1 cellular context compared by ENCODE assay signal in the genomic region with DNA sequence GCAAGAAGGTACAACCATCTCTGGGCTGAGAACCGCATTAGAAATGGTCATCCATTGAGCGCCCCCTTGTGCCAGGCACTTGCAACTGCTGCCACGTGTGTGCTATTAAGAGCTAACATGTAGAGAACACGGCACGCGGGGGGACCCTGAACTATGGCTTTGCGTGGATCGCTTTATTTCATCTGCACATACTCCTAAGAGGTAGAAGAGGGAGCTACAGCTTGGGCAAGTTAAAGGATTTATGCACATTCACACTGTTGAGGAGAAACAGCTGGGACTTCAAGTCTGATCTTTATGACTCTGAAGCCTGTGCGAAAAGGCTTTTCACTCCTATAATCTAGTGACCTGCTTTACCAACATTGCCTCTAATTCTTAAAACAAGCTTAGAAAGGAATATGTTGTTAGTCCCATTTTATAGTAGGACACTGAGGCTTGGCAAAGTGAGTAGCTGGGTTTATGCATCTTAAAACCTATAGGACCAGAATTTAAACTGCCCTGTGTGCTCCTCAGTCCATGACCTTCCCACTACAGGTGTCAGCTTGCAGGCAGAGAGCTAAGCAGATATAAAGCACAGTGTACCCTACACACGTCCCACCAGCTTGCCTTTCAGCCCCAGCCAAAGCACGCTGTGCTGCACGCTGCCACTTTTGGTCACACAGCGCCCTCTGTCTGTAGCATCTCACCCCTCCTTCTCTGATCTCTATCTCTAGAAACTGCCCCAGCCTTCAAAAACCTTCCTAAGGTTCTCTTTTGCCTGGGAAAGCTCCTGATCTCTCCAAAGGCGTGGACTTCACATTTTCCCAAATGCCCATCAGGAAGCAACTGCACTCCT.
TF ChIP-seq lines count a peak whose summit lies in the region.

No MANE protein-coding gene starts in this region.

TF ChIP-seq in K562, 482 proteins besides CTCF, POLR2A, EP300 and RAD21 (continued from another document and continues in another):
- TF ChIP-seq, protein P1, sequence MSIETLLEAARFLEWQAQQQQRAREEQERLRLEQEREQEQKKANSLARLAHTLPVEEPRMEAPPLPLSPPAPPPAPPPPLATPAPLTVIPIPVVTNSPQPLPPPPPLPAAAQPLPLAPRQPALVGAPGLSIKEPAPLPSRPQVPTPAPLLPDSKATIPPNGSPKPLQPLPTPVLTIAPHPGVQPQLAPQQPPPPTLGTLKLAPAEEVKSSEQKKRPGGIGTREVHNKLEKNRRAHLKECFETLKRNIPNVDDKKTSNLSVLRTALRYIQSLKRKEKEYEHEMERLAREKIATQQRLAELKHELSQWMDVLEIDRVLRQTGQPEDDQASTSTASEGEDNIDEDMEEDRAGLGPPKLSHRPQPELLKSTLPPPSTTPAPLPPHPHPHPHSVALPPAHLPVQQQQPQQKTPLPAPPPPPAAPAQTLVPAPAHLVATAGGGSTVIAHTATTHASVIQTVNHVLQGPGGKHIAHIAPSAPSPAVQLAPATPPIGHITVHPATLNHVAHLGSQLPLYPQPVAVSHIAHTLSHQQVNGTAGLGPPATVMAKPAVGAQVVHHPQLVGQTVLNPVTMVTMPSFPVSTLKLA (conservative IDR thresholded peaks at IDR 0.05): peak; percentile 83 to 87
- TF ChIP-seq NR2C2 (CRISPR knock-in tag; IDR thresholded peaks at IDR 0.05): no peak
- no peak for TF ChIP-seq NR2C2 (tag; IDR thresholded peaks at IDR 0.05)
- no peak for TF ChIP-seq ZNF23 (CRISPR knock-in tag; IDR thresholded peaks at IDR 0.05)
- TF ChIP-seq L3MBTL2 (IDR thresholded peaks at IDR 0.05): peak; percentile 61
- TF ChIP-seq ZBTB1 (CRISPR knock-in tag; IDR thresholded peaks at IDR 0.05; ENCODE audit: borderline replicate concordance, low read depth): 0 out of 2 replicates have a peak, but pooled peaks have one; percentile 28
- no peak for TF ChIP-seq FIP1L1 (IDR thresholded peaks at IDR 0.05; ENCODE audit: low read depth, low read length, poor library complexity, severe bottlenecking)
- TF ChIP-seq, protein P2, sequence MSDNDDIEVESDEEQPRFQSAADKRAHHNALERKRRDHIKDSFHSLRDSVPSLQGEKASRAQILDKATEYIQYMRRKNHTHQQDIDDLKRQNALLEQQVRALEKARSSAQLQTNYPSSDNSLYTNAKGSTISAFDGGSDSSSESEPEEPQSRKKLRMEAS (CRISPR knock-in tag; IDR thresholded peaks at IDR 0.05): peak; percentile 86
- no peak for TF ChIP-seq ZNF253 (CRISPR knock-in tag; conservative IDR thresholded peaks at IDR 0.05)
- no peak for TF ChIP-seq HEY1 (CRISPR knock-in tag; IDR thresholded peaks at IDR 0.05; ENCODE audit: borderline replicate concordance)
- no peak for TF ChIP-seq SNIP1 (IDR thresholded peaks at IDR 0.05; ENCODE audit: low read depth)
- no peak for TF ChIP-seq SIX5 (IDR thresholded peaks at IDR 0.05; ENCODE audit: borderline replicate concordance in 1 of 2, insufficient read depth in 1 of 2, low read depth in 1 of 2, low read length in 2 of 2)
- TF ChIP-seq, protein P3, sequence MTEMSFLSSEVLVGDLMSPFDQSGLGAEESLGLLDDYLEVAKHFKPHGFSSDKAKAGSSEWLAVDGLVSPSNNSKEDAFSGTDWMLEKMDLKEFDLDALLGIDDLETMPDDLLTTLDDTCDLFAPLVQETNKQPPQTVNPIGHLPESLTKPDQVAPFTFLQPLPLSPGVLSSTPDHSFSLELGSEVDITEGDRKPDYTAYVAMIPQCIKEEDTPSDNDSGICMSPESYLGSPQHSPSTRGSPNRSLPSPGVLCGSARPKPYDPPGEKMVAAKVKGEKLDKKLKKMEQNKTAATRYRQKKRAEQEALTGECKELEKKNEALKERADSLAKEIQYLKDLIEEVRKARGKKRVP (CRISPR knock-in tag; IDR thresholded peaks at IDR 0.05): no peak
- no peak for TF ChIP-seq ATF1 (CRISPR knock-in tag; IDR thresholded peaks at IDR 0.05)
- TF ChIP-seq ATF1 (tag; IDR thresholded peaks at IDR 0.05): 0 out of 2 replicates have a peak, but pooled peaks have one; percentile 27
- TF ChIP-seq, protein P4, sequence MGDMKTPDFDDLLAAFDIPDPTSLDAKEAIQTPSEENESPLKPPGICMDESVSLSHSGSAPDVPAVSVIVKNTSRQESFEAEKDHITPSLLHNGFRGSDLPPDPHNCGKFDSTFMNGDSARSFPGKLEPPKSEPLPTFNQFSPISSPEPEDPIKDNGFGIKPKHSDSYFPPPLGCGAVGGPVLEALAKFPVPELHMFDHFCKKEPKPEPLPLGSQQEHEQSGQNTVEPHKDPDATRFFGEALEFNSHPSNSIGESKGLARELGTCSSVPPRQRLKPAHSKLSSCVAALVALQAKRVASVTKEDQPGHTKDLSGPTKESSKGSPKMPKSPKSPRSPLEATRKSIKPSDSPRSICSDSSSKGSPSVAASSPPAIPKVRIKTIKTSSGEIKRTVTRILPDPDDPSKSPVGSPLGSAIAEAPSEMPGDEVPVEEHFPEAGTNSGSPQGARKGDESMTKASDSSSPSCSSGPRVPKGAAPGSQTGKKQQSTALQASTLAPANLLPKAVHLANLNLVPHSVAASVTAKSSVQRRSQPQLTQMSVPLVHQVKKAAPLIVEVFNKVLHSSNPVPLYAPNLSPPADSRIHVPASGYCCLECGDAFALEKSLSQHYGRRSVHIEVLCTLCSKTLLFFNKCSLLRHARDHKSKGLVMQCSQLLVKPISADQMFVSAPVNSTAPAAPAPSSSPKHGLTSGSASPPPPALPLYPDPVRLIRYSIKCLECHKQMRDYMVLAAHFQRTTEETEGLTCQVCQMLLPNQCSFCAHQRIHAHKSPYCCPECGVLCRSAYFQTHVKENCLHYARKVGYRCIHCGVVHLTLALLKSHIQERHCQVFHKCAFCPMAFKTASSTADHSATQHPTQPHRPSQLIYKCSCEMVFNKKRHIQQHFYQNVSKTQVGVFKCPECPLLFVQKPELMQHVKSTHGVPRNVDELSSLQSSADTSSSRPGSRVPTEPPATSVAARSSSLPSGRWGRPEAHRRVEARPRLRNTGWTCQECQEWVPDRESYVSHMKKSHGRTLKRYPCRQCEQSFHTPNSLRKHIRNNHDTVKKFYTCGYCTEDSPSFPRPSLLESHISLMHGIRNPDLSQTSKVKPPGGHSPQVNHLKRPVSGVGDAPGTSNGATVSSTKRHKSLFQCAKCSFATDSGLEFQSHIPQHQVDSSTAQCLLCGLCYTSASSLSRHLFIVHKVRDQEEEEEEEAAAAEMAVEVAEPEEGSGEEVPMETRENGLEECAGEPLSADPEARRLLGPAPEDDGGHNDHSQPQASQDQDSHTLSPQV (IDR thresholded peaks at IDR 0.05): peak; percentile 53
- TF ChIP-seq RAD51 (IDR thresholded peaks at IDR 0.05; ENCODE audit: borderline replicate concordance, low read depth): no peak; the same call in 1 of the 2 replicates
- TF ChIP-seq DDX20 (tag; IDR thresholded peaks at IDR 0.05; ENCODE audit: low read depth): no peak
- no peak for TF ChIP-seq BRF1 (IDR thresholded peaks at IDR 0.05; ENCODE audit: borderline replicate concordance, extremely low read depth, insufficient read length)
- no peak for TF ChIP-seq ZNF780A (CRISPR knock-in tag; IDR thresholded peaks at IDR 0.05)
- TF ChIP-seq GABPB2 (CRISPR knock-in tag; conservative IDR thresholded peaks at IDR 0.05): no peak
- no peak for TF ChIP-seq ZNF408 (CRISPR knock-in tag; IDR thresholded peaks at IDR 0.05; ENCODE audit: low read depth)
- TF ChIP-seq ARNT (IDR thresholded peaks at IDR 0.05): peak in 1 of 2 experiments; percentile 64; a peak in 2 of 4 replicates
- TF ChIP-seq HMG20A (CRISPR knock-in tag; conservative IDR thresholded peaks at IDR 0.05): no peak
- no peak for TF ChIP-seq KDM2B (CRISPR knock-in tag; IDR thresholded peaks at IDR 0.05)
- TF ChIP-seq, protein P5, sequence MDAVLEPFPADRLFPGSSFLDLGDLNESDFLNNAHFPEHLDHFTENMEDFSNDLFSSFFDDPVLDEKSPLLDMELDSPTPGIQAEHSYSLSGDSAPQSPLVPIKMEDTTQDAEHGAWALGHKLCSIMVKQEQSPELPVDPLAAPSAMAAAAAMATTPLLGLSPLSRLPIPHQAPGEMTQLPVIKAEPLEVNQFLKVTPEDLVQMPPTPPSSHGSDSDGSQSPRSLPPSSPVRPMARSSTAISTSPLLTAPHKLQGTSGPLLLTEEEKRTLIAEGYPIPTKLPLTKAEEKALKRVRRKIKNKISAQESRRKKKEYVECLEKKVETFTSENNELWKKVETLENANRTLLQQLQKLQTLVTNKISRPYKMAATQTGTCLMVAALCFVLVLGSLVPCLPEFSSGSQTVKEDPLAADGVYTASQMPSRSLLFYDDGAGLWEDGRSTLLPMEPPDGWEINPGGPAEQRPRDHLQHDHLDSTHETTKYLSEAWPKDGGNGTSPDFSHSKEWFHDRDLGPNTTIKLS (IDR thresholded peaks at IDR 0.05; ENCODE audit: borderline replicate concordance, low read depth): peak; percentile 78; the same call in 1 of the 2 replicates
- TF ChIP-seq POLR2AphosphoS2 (IDR thresholded peaks at IDR 0.05; ENCODE audit: low read length): no peak
- TF ChIP-seq KLF10 (CRISPR knock-in tag; IDR thresholded peaks at IDR 0.05): no peak
- TF ChIP-seq JUND (IDR thresholded peaks at IDR 0.05; ENCODE audit: borderline replicate concordance, low read depth, low read length): 0 out of 2 replicates have a peak, but pooled peaks have one; percentile 36
- TF ChIP-seq JUND (tag; IDR thresholded peaks at IDR 0.05; ENCODE audit: borderline replicate concordance, low read depth, low read length): no peak; the same call in 2 of the 3 replicates
- TF ChIP-seq ELF2 (CRISPR knock-in tag; IDR thresholded peaks at IDR 0.05): no peak
- no peak for TF ChIP-seq HDAC1 (IDR thresholded peaks at IDR 0.05)
- TF ChIP-seq ZNF239 (CRISPR knock-in tag; IDR thresholded peaks at IDR 0.05): no peak
- TF ChIP-seq MXI1 (IDR thresholded peaks at IDR 0.05; ENCODE audit: low read depth, low read length): peak; percentile 36; the same call in 1 of the 2 replicates
- no peak for TF ChIP-seq HSF4 (CRISPR knock-in tag; IDR thresholded peaks at IDR 0.05; ENCODE audit: borderline replicate concordance)
- TF ChIP-seq BACH1 (tag; IDR thresholded peaks at IDR 0.05): no peak
- TF ChIP-seq ZNF57 (CRISPR knock-in tag; IDR thresholded peaks at IDR 0.05): no peak
- TF ChIP-seq PCBP2 (IDR thresholded peaks at IDR 0.05; ENCODE audit: low read depth, low read length, poor library complexity, severe bottlenecking): no peak
- TF ChIP-seq YY1 (IDR thresholded peaks at IDR 0.05; ENCODE audit: borderline replicate concordance in 1 of 3, control insufficient read depth in 1 of 3, extremely low read depth in 1 of 3, insufficient read depth in 3 of 3, insufficient read length in 1 of 3, insufficient replicate concordance in 2 of 3, low read depth in 1 of 3, low read length in 2 of 3): peak in 2 of 3 experiments; percentile 15 to 35
- no peak for TF ChIP-seq MAFK (IDR thresholded peaks at IDR 0.05; ENCODE audit: low read length)
- TF ChIP-seq CC2D1A (IDR thresholded peaks at IDR 0.05): peak; percentile 80
- TF ChIP-seq EZH2 (IDR thresholded peaks at IDR 0.05; ENCODE audit: borderline replicate concordance, low read depth, low read length): no peak
- no peak for TF ChIP-seq ZKSCAN8 (CRISPR knock-in tag; IDR thresholded peaks at IDR 0.05)
- no peak for TF ChIP-seq ZNF263 (CRISPR knock-in tag; IDR thresholded peaks at IDR 0.05; ENCODE audit: borderline replicate concordance)
- TF ChIP-seq TCF7L2 (IDR thresholded peaks at IDR 0.05; ENCODE audit: low read depth, low read length): no peak
- TF ChIP-seq HDAC2 (IDR thresholded peaks at IDR 0.05): no peak
- TF ChIP-seq ZNF197 (CRISPR knock-in tag; IDR thresholded peaks at IDR 0.05; ENCODE audit: low read depth): no peak
- TF ChIP-seq, protein P6, sequence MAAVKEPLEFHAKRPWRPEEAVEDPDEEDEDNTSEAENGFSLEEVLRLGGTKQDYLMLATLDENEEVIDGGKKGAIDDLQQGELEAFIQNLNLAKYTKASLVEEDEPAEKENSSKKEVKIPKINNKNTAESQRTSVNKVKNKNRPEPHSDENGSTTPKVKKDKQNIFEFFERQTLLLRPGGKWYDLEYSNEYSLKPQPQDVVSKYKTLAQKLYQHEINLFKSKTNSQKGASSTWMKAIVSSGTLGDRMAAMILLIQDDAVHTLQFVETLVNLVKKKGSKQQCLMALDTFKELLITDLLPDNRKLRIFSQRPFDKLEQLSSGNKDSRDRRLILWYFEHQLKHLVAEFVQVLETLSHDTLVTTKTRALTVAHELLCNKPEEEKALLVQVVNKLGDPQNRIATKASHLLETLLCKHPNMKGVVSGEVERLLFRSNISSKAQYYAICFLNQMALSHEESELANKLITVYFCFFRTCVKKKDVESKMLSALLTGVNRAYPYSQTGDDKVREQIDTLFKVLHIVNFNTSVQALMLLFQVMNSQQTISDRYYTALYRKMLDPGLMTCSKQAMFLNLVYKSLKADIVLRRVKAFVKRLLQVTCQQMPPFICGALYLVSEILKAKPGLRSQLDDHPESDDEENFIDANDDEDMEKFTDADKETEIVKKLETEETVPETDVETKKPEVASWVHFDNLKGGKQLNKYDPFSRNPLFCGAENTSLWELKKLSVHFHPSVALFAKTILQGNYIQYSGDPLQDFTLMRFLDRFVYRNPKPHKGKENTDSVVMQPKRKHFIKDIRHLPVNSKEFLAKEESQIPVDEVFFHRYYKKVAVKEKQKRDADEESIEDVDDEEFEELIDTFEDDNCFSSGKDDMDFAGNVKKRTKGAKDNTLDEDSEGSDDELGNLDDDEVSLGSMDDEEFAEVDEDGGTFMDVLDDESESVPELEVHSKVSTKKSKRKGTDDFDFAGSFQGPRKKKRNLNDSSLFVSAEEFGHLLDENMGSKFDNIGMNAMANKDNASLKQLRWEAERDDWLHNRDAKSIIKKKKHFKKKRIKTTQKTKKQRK (IDR thresholded peaks at IDR 0.05; ENCODE audit: borderline replicate concordance, low read depth, low read length): no peak
- TF ChIP-seq, protein P7, sequence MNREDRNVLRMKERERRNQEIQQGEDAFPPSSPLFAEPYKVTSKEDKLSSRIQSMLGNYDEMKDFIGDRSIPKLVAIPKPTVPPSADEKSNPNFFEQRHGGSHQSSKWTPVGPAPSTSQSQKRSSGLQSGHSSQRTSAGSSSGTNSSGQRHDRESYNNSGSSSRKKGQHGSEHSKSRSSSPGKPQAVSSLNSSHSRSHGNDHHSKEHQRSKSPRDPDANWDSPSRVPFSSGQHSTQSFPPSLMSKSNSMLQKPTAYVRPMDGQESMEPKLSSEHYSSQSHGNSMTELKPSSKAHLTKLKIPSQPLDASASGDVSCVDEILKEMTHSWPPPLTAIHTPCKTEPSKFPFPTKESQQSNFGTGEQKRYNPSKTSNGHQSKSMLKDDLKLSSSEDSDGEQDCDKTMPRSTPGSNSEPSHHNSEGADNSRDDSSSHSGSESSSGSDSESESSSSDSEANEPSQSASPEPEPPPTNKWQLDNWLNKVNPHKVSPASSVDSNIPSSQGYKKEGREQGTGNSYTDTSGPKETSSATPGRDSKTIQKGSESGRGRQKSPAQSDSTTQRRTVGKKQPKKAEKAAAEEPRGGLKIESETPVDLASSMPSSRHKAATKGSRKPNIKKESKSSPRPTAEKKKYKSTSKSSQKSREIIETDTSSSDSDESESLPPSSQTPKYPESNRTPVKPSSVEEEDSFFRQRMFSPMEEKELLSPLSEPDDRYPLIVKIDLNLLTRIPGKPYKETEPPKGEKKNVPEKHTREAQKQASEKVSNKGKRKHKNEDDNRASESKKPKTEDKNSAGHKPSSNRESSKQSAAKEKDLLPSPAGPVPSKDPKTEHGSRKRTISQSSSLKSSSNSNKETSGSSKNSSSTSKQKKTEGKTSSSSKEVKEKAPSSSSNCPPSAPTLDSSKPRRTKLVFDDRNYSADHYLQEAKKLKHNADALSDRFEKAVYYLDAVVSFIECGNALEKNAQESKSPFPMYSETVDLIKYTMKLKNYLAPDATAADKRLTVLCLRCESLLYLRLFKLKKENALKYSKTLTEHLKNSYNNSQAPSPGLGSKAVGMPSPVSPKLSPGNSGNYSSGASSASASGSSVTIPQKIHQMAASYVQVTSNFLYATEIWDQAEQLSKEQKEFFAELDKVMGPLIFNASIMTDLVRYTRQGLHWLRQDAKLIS (CRISPR knock-in tag; IDR thresholded peaks at IDR 0.05): peak; percentile 68; the same call in 1 of the 2 replicates
- no peak for TF ChIP-seq KDM5B (IDR thresholded peaks at IDR 0.05; ENCODE audit: insufficient replicate concordance, low read depth, low read length)
- TF ChIP-seq TAF1 (IDR thresholded peaks at IDR 0.05; ENCODE audit: control insufficient read depth, extremely low read depth, insufficient read depth, low read length, severe bottlenecking): peak; percentile 40
